8 cellular contexts compared by ENCODE assay signal in the genomic region with DNA sequence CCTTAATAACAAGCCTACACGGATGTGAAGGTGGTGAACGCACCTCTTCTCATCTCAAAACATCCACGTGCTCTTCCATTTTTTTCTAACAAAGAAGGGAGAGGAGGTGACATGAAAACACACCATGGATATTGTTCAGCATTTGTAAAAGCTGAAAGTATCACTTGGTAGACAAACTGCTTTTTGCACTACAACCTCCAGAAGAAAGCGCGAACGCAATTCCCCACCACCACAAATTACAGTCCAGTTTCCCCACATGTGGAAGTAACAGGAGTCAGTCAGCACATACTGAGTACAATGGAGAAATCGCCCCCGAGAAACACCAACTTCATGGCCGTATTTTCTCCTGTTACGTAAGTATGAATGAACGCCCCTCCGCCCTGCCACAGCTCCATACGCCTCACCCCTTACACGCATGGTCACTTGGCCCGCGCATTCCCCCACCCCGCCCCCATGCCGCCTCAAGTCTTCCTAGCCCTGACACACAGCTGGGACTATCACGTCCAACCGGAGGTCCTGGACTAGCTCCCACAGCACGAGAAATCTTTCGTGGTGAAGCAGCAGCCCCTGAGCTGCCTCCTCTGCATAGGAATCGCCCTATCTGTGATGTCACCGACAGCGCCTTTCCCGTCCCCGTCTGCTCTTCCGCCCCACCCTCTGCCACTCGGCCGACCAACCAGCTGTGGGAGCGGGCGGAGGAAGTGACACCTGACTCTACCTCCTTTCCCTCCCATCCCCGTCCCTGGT.
DNase-seq lines count a peak whose midpoint lies in the region; ATAC-seq and TF ChIP-seq lines count a peak whose summit lies in the region.
"Not testable (repeated sequence)": the region's sequence is repeated elsewhere in the genome, so short reads cannot be mapped to it uniquely, and the experiment has no call there.

No MANE protein-coding gene starts in this region.

- not testable (repeated sequence) for TF ChIP-seq CTCF in OCI-LY7 (conservative IDR thresholded peaks at IDR 0.05; ENCODE audit: low read length); kidney epithelial cell (IDR thresholded peaks at IDR 0.05; ENCODE audit: insufficient read depth, low read length, poor library complexity, severe bottlenecking)

- POLR2A ChIA-PET in OCI-LY7 (lab: Charles Lee), result interaction anchor here (0.6 to 1.2 kb wide), 4 partner anchors 22 to 1087 kb away, joined by 4 to 10 read pairs (median 4); no protein-coding TSS in a partner anchor

- H3K9me3 ChIP-seq in OCI-LY7 (ENCODE audit: low read length), result not testable (repeated sequence)

- H3K27me3 Mint-ChIP-seq in activated T-cell treated with anti-CD3 and anti-CD28 coated beads, Interleukin-2, amount 50 U/mL, for 4 hours (ENCODE audit: low read depth), result not testable (repeated sequence)

- DNase-seq in C1 segment of cervical spinal cord (lab: John Stamatoyannopoulos, UW) (peak in 12 of 14 donors; percentile 4 to 91 (median 40)), OCI-LY7 (ENCODE audit: low spot score) (peak; percentile 78), kidney epithelial cell (ENCODE audit: low read depth) (peak; percentile 34)
- DNase-seq in activated T-cell treated with anti-CD3 and anti-CD28 coated beads, Interleukin-2, amount 50 U/mL, for 4 hours, result peak; percentile 42
- DNase-seq in effector CD8-positive, alpha-beta T cell (lab: John Stamatoyannopoulos, UW), result peak; percentile 40
- peak; percentile 45 to 50 for DNase-seq in stimulated activated CD4-positive, alpha-beta T cell treated with anti-CD3 and anti-CD28 coated beads, Interleukin-12 subunit alpha, Interleukin-12 subunit beta, amount 100 ng/mL, for 24 hours (ENCODE audit: low read depth in 2 of 2)

- H3K4me2 ChIP-seq in OCI-LY7 (ENCODE audit: low read length), result peak overlapping the region; percentile 63

- peak overlapping the region; percentile 83 for H3K27ac ChIP-seq in OCI-LY7 (ENCODE audit: low read depth, low read length, poor library complexity, severe bottlenecking)

- intact Hi-C loops in OCI-LY7 (cut with micrococcal nuclease; ENCODE audit: unreplicated experiment), result not testable (repeated sequence)

- not testable (repeated sequence) for H3K27me3 ChIP-seq in kidney epithelial cell (ENCODE audit: control insufficient read depth, insufficient read depth, low read length)

- not testable (repeated sequence) for H3K36me3 ChIP-seq in OCI-LY7 (ENCODE audit: insufficient read depth, low read length); kidney epithelial cell (ENCODE audit: control insufficient read depth, insufficient read depth, low read length)

- H2AFZ ChIP-seq in OCI-LY7 (ENCODE audit: low read length), result peak overlapping the region; percentile 82

- not testable (repeated sequence) for H3K9me2 ChIP-seq in OCI-LY7 (ENCODE audit: insufficient read depth, low read length)

- peak overlapping the region; percentile 64 for H3K4me3 ChIP-seq in OCI-LY7 (ENCODE audit: low read depth, low read length, poor library complexity, severe bottlenecking)
- H3K4me3 ChIP-seq in kidney epithelial cell (ENCODE audit: low read depth, low read length), result peak overlapping the region; percentile 23

- TSS peak; percentile 100 for BruUV-seq in OCI-LY7 (replicated peaks; lab: Mats Ljungman, UMichigan)

- H3K4me3 Mint-ChIP-seq in activated T-cell treated with anti-CD3 and anti-CD28 coated beads, Interleukin-2, amount 50 U/mL, for 4 hours, result peak overlapping the region; percentile 82

- ATAC-seq in GM19395 (IDR thresholded peaks at IDR 0.05; ENCODE audit: unreplicated experiment) (peak; percentile 94), HG03139 (IDR thresholded peaks at IDR 0.05; ENCODE audit: unreplicated experiment) (peak; percentile 82)
- ATAC-seq in activated T-cell treated with anti-CD3 and anti-CD28 coated beads, Interleukin-2, amount 50 U/mL, for 4 hours, result peak; percentile 90 to 91

- not testable (repeated sequence) for H3K79me2 ChIP-seq in OCI-LY7 (ENCODE audit: insufficient read depth, low read depth, low read length)

- H3K4me1 ChIP-seq in OCI-LY7 (ENCODE audit: insufficient read depth, low read length, poor library complexity, severe bottlenecking), result not testable (repeated sequence)

- not testable (repeated sequence) for H3K9me3 Mint-ChIP-seq in activated T-cell treated with anti-CD3 and anti-CD28 coated beads, Interleukin-2, amount 50 U/mL, for 4 hours

- not testable (repeated sequence) for H3K36me3 Mint-ChIP-seq in activated T-cell treated with anti-CD3 and anti-CD28 coated beads, Interleukin-2, amount 50 U/mL, for 4 hours (ENCODE audit: insufficient read depth)

- peaks cover 12% of the 10 kb centered on the region for H3K4me1 Mint-ChIP-seq in activated T-cell treated with anti-CD3 and anti-CD28 coated beads, Interleukin-2, amount 50 U/mL, for 4 hours (ENCODE audit: low read depth)

- CTCF ChIA-PET in OCI-LY7 (lab: Charles Lee; ENCODE audit: unreplicated experiment), result not testable (repeated sequence)

- H4K20me1 ChIP-seq in OCI-LY7 (ENCODE audit: insufficient read depth, low read length), result not testable (repeated sequence)

Comparison
In these comparisons a context has a peak if more than half of its experiments do, and no peak if none do; other contexts are left out.
1. Peak in every context shown above with its lines: DNase-seq, ATAC-seq, H3K4me3 ChIP-seq and H3K27ac ChIP-seq.